1 cellular context compared by ENCODE assay signal in the genomic region with DNA sequence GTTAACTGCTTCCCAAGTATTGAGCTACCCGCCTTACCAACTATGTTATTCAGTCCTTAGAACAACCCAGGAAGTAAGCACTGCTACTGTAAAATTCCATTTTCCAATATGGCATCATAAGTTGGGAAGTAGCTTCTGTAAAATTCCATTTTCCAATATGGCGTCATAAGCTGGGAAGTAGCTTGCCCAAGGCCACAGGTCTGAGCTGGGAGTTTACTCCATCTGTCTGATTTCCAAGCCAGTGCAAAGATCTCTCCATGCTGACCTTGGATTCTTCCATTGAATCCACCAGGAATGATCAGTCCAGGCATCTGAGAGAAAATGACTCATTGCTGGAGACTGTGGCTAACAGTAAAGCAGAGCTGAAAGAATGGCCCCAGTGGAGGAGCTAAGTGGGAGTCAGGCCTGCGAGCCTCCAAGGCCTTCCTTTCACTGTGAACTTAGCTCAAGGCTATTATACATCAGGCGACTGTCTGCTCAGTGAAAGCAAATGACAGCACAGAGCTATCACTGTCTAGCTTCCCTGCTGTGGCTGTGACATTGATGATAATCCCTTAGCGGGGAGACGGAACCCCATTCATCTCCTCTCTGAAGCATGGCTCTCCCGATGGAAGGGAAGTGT.
TF ChIP-seq lines count a peak whose summit lies in the region.

No MANE protein-coding gene starts in this region.

TF ChIP-seq in H1, 55 proteins besides CTCF, POLR2A, EP300 and RAD21 (continued from another document):
- no peak for TF ChIP-seq SP2 (IDR thresholded peaks at IDR 0.05; ENCODE audit: low read length)
- no peak for TF ChIP-seq KDM1A (IDR thresholded peaks at IDR 0.05; ENCODE audit: borderline replicate concordance, low read length)
- no peak for TF ChIP-seq KDM5A (IDR thresholded peaks at IDR 0.05; ENCODE audit: low read length)
- no peak for TF ChIP-seq CBX8 (IDR thresholded peaks at IDR 0.05; ENCODE audit: borderline replicate concordance, low read depth, low read length)
- no peak for TF ChIP-seq BRCA1 (IDR thresholded peaks at IDR 0.05; ENCODE audit: low read depth, low read length)
- TF ChIP-seq TBP (IDR thresholded peaks at IDR 0.05; ENCODE audit: low read depth, low read length) = no peak
- no peak for TF ChIP-seq TAF1 (IDR thresholded peaks at IDR 0.05; ENCODE audit: low read depth, low read length)
- TF ChIP-seq POLR2AphosphoS5 (IDR thresholded peaks at IDR 0.05; ENCODE audit: low read depth, low read length) = no peak
- no peak for TF ChIP-seq EGR1 (IDR thresholded peaks at IDR 0.05; ENCODE audit: borderline replicate concordance, low read depth, low read length)
- no peak for TF ChIP-seq EZH2 (IDR thresholded peaks at IDR 0.05; ENCODE audit: low read depth, low read length, severe bottlenecking)
- no peak for TF ChIP-seq RNF2 (IDR thresholded peaks at IDR 0.05; ENCODE audit: borderline replicate concordance, low read depth, low read length, missing control alignments, poor library complexity, severe bottlenecking)
- no peak for TF ChIP-seq NANOG (IDR thresholded peaks at IDR 0.05; ENCODE audit: insufficient read depth, low read depth, low read length, poor library complexity, severe bottlenecking)
- no peak for TF ChIP-seq CHD2 (IDR thresholded peaks at IDR 0.05; ENCODE audit: low read length)
- no peak for TF ChIP-seq CEBPB (IDR thresholded peaks at IDR 0.05; ENCODE audit: low read depth, low read length)
- no peak for TF ChIP-seq JUND (IDR thresholded peaks at IDR 0.05; ENCODE audit: low read length)
- TF ChIP-seq NRF1 (IDR thresholded peaks at IDR 0.05; ENCODE audit: low read depth, low read length) = no peak
- TF ChIP-seq, protein P1, sequence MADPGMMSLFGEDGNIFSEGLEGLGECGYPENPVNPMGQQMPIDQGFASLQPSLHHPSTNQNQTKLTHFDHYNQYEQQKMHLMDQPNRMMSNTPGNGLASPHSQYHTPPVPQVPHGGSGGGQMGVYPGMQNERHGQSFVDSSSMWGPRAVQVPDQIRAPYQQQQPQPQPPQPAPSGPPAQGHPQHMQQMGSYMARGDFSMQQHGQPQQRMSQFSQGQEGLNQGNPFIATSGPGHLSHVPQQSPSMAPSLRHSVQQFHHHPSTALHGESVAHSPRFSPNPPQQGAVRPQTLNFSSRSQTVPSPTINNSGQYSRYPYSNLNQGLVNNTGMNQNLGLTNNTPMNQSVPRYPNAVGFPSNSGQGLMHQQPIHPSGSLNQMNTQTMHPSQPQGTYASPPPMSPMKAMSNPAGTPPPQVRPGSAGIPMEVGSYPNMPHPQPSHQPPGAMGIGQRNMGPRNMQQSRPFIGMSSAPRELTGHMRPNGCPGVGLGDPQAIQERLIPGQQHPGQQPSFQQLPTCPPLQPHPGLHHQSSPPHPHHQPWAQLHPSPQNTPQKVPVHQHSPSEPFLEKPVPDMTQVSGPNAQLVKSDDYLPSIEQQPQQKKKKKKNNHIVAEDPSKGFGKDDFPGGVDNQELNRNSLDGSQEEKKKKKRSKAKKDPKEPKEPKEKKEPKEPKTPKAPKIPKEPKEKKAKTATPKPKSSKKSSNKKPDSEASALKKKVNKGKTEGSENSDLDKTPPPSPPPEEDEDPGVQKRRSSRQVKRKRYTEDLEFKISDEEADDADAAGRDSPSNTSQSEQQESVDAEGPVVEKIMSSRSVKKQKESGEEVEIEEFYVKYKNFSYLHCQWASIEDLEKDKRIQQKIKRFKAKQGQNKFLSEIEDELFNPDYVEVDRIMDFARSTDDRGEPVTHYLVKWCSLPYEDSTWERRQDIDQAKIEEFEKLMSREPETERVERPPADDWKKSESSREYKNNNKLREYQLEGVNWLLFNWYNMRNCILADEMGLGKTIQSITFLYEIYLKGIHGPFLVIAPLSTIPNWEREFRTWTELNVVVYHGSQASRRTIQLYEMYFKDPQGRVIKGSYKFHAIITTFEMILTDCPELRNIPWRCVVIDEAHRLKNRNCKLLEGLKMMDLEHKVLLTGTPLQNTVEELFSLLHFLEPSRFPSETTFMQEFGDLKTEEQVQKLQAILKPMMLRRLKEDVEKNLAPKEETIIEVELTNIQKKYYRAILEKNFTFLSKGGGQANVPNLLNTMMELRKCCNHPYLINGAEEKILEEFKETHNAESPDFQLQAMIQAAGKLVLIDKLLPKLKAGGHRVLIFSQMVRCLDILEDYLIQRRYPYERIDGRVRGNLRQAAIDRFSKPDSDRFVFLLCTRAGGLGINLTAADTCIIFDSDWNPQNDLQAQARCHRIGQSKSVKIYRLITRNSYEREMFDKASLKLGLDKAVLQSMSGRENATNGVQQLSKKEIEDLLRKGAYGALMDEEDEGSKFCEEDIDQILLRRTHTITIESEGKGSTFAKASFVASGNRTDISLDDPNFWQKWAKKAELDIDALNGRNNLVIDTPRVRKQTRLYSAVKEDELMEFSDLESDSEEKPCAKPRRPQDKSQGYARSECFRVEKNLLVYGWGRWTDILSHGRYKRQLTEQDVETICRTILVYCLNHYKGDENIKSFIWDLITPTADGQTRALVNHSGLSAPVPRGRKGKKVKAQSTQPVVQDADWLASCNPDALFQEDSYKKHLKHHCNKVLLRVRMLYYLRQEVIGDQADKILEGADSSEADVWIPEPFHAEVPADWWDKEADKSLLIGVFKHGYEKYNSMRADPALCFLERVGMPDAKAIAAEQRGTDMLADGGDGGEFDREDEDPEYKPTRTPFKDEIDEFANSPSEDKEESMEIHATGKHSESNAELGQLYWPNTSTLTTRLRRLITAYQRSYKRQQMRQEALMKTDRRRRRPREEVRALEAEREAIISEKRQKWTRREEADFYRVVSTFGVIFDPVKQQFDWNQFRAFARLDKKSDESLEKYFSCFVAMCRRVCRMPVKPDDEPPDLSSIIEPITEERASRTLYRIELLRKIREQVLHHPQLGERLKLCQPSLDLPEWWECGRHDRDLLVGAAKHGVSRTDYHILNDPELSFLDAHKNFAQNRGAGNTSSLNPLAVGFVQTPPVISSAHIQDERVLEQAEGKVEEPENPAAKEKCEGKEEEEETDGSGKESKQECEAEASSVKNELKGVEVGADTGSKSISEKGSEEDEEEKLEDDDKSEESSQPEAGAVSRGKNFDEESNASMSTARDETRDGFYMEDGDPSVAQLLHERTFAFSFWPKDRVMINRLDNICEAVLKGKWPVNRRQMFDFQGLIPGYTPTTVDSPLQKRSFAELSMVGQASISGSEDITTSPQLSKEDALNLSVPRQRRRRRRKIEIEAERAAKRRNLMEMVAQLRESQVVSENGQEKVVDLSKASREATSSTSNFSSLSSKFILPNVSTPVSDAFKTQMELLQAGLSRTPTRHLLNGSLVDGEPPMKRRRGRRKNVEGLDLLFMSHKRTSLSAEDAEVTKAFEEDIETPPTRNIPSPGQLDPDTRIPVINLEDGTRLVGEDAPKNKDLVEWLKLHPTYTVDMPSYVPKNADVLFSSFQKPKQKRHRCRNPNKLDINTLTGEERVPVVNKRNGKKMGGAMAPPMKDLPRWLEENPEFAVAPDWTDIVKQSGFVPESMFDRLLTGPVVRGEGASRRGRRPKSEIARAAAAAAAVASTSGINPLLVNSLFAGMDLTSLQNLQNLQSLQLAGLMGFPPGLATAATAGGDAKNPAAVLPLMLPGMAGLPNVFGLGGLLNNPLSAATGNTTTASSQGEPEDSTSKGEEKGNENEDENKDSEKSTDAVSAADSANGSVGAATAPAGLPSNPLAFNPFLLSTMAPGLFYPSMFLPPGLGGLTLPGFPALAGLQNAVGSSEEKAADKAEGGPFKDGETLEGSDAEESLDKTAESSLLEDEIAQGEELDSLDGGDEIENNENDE (IDR thresholded peaks at IDR 0.05; ENCODE audit: insufficient replicate concordance, low read length) = no peak
